ENCODE assay signal across 17 cellular contexts in genomic region chr6:148396411-148396810, GRCh38.
"Had no signal": no experiment of that assay in that cellular context is flagged by ENCODE, and none has a peak within 500 bp of the region (broad histone marks: within the 10 kb centered on the region; RNA-seq: fewer than 3 reads in every experiment).

No MANE protein-coding gene starts in this region.

- H3K4me3 Mint-ChIP-seq: activated CD4-positive, alpha-beta T cell treated with anti-CD3 and anti-CD28 coated beads, Interleukin-2, amount 10 ng/mL, durations not matched to agents 7 days and 5 days; activated naive CD4-positive, alpha-beta T cell treated with anti-CD3 and anti-CD28 coated beads, Interleukin-2, amount 50 U/mL, for 24 hours; naive B cell; neural crest cell; stimulated activated naive CD8-positive, alpha-beta T cell treated with anti-CD3 and anti-CD28 coated beads, Interleukin-15, Interleukin-2, amounts not matched to agents 100 ng/mL and 50 ng/mL, for 24 hours had no signal

- H3K4me3 ChIP-seq: skin epidermis, testis, upper lobe of right lung had no signal

- ATAC-seq: activated CD4-positive, CD25-positive, alpha-beta regulatory T cell treated with anti-CD3 and anti-CD28 coated beads, Interleukin-2, amount 50 U/mL, for 24 hours; left colon had no signal

- DNase-seq: activated CD4-positive, alpha-beta T cell treated with anti-CD3 and anti-CD28 coated beads, Interleukin-2, amount 10 ng/mL, durations not matched to agents 7 days and 5 days; activated CD8-positive, alpha-beta memory T cell treated with anti-CD3 and anti-CD28 coated beads, Interleukin-2, amount 50 U/mL, for 48 hours; activated effector memory CD4-positive, alpha-beta T cell treated with anti-CD3 and anti-CD28 coated beads, Interleukin-2, amount 50 U/mL, for 16 hours; activated T-cell treated with anti-CD3 and anti-CD28 coated beads, Interleukin-2, amount 50 U/mL, for 48 hours; cerebellar nuclear complex; cortex of kidney; effector memory CD4-positive, alpha-beta T cell; left colon; naive B cell; testis; upper lobe of right lung had no signal

- H3K4me1 Mint-ChIP-seq: activated CD4-positive, alpha-beta T cell treated with anti-CD3 and anti-CD28 coated beads, Interleukin-2, amount 10 ng/mL, durations not matched to agents 7 days and 5 days; activated naive CD4-positive, alpha-beta T cell treated with anti-CD3 and anti-CD28 coated beads, Interleukin-2, amount 50 U/mL, for 24 hours; naive B cell had no signal

- H3K36me3 ChIP-seq: upper lobe of right lung had no signal

- H3K36me3 Mint-ChIP-seq: activated naive CD4-positive, alpha-beta T cell treated with anti-CD3 and anti-CD28 coated beads, Interleukin-2, amount 50 U/mL, for 24 hours; naive B cell had no signal

- H3K9me3 ChIP-seq: testis, upper lobe of right lung had no signal

- H3K27ac ChIP-seq: epithelial cell of prostate had no signal

- H3K9me3 Mint-ChIP-seq: activated CD4-positive, alpha-beta T cell treated with anti-CD3 and anti-CD28 coated beads, Interleukin-2, amount 10 ng/mL, durations not matched to agents 7 days and 5 days; activated naive CD4-positive, alpha-beta T cell treated with anti-CD3 and anti-CD28 coated beads, Interleukin-2, amount 50 U/mL, for 24 hours; neural crest cell; stimulated activated naive CD8-positive, alpha-beta T cell treated with anti-CD3 and anti-CD28 coated beads, Interleukin-15, Interleukin-2, amounts not matched to agents 100 ng/mL and 50 ng/mL, for 24 hours had no signal

- H3K27me3 ChIP-seq: testis, upper lobe of right lung had no signal

- H3K27ac Mint-ChIP-seq: activated CD4-positive, alpha-beta T cell treated with anti-CD3 and anti-CD28 coated beads, Interleukin-2, amount 10 ng/mL, durations not matched to agents 7 days and 5 days; activated naive CD4-positive, alpha-beta T cell treated with anti-CD3 and anti-CD28 coated beads, Interleukin-2, amount 50 U/mL, for 24 hours; naive B cell; stimulated activated naive CD8-positive, alpha-beta T cell treated with anti-CD3 and anti-CD28 coated beads, Interleukin-15, Interleukin-2, amounts not matched to agents 100 ng/mL and 50 ng/mL, for 24 hours had no signal
